In genomic region chr5:72328172-72328571, GRCh38 we compare ENCODE assay signal across 11 cellular contexts. TPM values are rescaled to one million over a fixed set of nuclear protein-coding genes. Genes with fewer than 3 reads are reported as not detected.
A peak's percentile ranks its signal among the peaks of the same experiment; 100 is the strongest.
DNase-seq lines count a peak whose midpoint lies in the region; ATAC-seq and TF ChIP-seq lines count a peak whose summit lies in the region.
"Had no signal": no experiment of that assay in that cellular context is flagged by ENCODE, and none has a peak within 500 bp of the region (broad histone marks: within the 10 kb centered on the region; RNA-seq: fewer than 3 reads in every experiment).

No MANE protein-coding gene starts in this region.

- H3K4me2 ChIP-seq in fibroblast of lung (ENCODE audit: extremely low read depth, insufficient read depth, low read length) = no peak overlapping the region

- no peak overlapping the region for H3K4me3 ChIP-seq in fibroblast of lung (replicated peaks in 1 of 4; ENCODE audit: control extremely low read depth in 1 of 4, insufficient read depth in 1 of 4, low read depth in 3 of 4, low read length in 4 of 4)
- H3K4me3 ChIP-seq: lung, upper lobe of left lung had no signal

- no peaks in the 10 kb centered on the region for H3K9me3 ChIP-seq in fibroblast of lung (ENCODE audit: control insufficient read depth, insufficient read depth, low read depth, low read length)
- H3K9me3 ChIP-seq: upper lobe of left lung had no signal

- H3K36me3 ChIP-seq in fibroblast of lung (ENCODE audit: control insufficient read depth, insufficient read depth, low read length) = peaks cover 4% of the 10 kb centered on the region

- no peaks in the 10 kb centered on the region for H3K79me2 ChIP-seq in fibroblast of lung (ENCODE audit: control insufficient read depth, insufficient read depth, low read length)

- TF ChIP-seq CTCF in fibroblast of lung (conservative IDR thresholded peaks at IDR 0.05 in 1 of 2, IDR thresholded peaks at IDR 0.05 in 1 of 2; ENCODE audit: low read depth in 1 of 2, low read length in 2 of 2) = no peak

- DNase-seq in DMS153 (lab: John Stamatoyannopoulos, UW) (peak; percentile 33), DMS153 treated with DMSO at 0.1 percent for 48 hours (lab: John Stamatoyannopoulos, UW; ENCODE audit: unreplicated experiment) (no peak), NCI-H774 (lab: John Stamatoyannopoulos, UW) (peak; percentile 29), fibroblast of lung (ENCODE audit: low read depth in 2 of 2) (peak; percentile 66 to 75), sciatic nerve (ENCODE audit: low spot score) (no peak), OCI-M1 (lab: John Stamatoyannopoulos, UW) (no peak)
- DNase-seq in stimulated activated CD4-positive, alpha-beta T cell treated with anti-CD3 and anti-CD28 coated beads, Interleukin-4, amount 100 ng/mL, for 1 hour = no peak
- DNase-seq: upper lobe of left lung had no signal

- H4K20me1 ChIP-seq in fibroblast of lung (ENCODE audit: control insufficient read depth, extremely low read depth, insufficient read depth, low read length) = no peaks in the 10 kb centered on the region

- no peak overlapping the region for H3K9ac ChIP-seq in fibroblast of lung (ENCODE audit: insufficient read depth, low read length)

- no peak overlapping the region for H2AFZ ChIP-seq in fibroblast of lung (ENCODE audit: low read length)

- intact Hi-C loops in sciatic nerve (cut with DNase I) = no loop called here

- no peaks in the 10 kb centered on the region for H3K27me3 ChIP-seq in fibroblast of lung (ENCODE audit: control insufficient read depth, insufficient read depth, low read length)
- H3K27me3 ChIP-seq: upper lobe of left lung had no signal

- ATAC-seq in sciatic nerve = peak; percentile 57
- ATAC-seq in GM18868 (IDR thresholded peaks at IDR 0.05; ENCODE audit: unreplicated experiment) = no peak

- peak overlapping the region; percentile 11 for H3K27ac ChIP-seq in fibroblast of lung (ENCODE audit: insufficient read depth, low read length)
- H3K27ac ChIP-seq: 22Rv1, upper lobe of left lung had no signal

- peaks cover 11% of the 10 kb centered on the region for H3K4me1 ChIP-seq in fibroblast of lung (ENCODE audit: control insufficient read depth, extremely low read depth, insufficient read depth, low read length)
- H3K4me1 ChIP-seq: upper lobe of left lung had no signal

RNA-seq across cellular contexts. Expression of gene PTCD2, which starts 8.0 kb away (rescaled TPM):
- total RNA-seq in fibroblast of lung (9.5 and 15.9 TPM in 2 replicates), sciatic nerve (10.5 TPM)
- polyA plus RNA-seq in fibroblast of lung = 10.3 and 13.4 TPM in 2 replicates
- 7.2 and 8.6 TPM in 2 replicates for polyA plus RNA-seq in fibroblast of lung (2012)
- 2.1 and 13.8 TPM in 2 replicates for polyA minus RNA-seq in fibroblast of lung (ENCODE audit: low replicate concordance)

RNA-seq across cellular contexts. Expression of gene MRPS27, which starts 8.1 kb away (rescaled TPM):
- total RNA-seq in fibroblast of lung (72.7 and 86.5 TPM in 2 replicates), sciatic nerve (39.5 TPM)
- 67.2 and 75.9 TPM in 2 replicates for polyA plus RNA-seq in fibroblast of lung
- 41.4 and 44.1 TPM in 2 replicates for polyA plus RNA-seq in fibroblast of lung (2012)
- polyA minus RNA-seq in fibroblast of lung (ENCODE audit: low replicate concordance) = 88.9 and 143 TPM in 2 replicates

Comparison
In these comparisons a context has a peak if more than half of its experiments do, and no peak if none do; other contexts are left out.
1. DNase-seq: peak in DMS153 (single experiment), NCI-H774 (single experiment) and fibroblast of lung (2 of 2); none in DMS153 treated with DMSO at 0.1 percent for 48 hours (single experiment), sciatic nerve (single experiment), stimulated activated CD4-positive, alpha-beta T cell treated with anti-CD3 and anti-CD28 coated beads, Interleukin-4, amount 100 ng/mL, for 1 hour (single experiment) and OCI-M1 (single experiment).